ENCODE assay signal across 8 cellular contexts in genomic region chr3:129855454-129856419, GRCh38. TPM values are rescaled to one million over a fixed set of nuclear protein-coding genes. Genes with fewer than 3 reads are reported as not detected.
DNase-seq lines count a peak whose midpoint lies in the region; ATAC-seq and TF ChIP-seq lines count a peak whose summit lies in the region.

No MANE protein-coding gene starts in this region.

- peak; percentile 47 for DNase-seq in HS-5 (ENCODE audit: low read depth)
- no peak for DNase-seq in left ventricle myocardium inferior
- DNase-seq in NCI-H1092 (lab: John Stamatoyannopoulos, UW) = no peak
- no peak for DNase-seq in DMS153 treated with DMSO at 0.1 percent for 48 hours (lab: John Stamatoyannopoulos, UW; ENCODE audit: unreplicated experiment)

- no peak for TF ChIP-seq CTCF in left ventricle myocardium inferior (IDR thresholded peaks at IDR 0.05; ENCODE audit: borderline replicate concordance)

- H3K36me3 Mint-ChIP-seq in activated T-helper 17 cell treated with anti-CD3 and anti-CD28 coated beads, Interleukin-2, amount 50 U/mL, for 72 hours (ENCODE audit: low read depth) = peaks cover 47% of the 10 kb centered on the region

- no peak overlapping the region for H3K4me3 Mint-ChIP-seq in activated T-helper 17 cell treated with anti-CD3 and anti-CD28 coated beads, Interleukin-2, amount 50 U/mL, for 72 hours

- H3K36me3 ChIP-seq in left ventricle myocardium inferior = no peaks in the 10 kb centered on the region

- H3K9me3 ChIP-seq in left ventricle myocardium inferior (replicated peaks) = no peaks in the 10 kb centered on the region

- intact Hi-C loops in left ventricle myocardium inferior (cut with micrococcal nuclease) = no loop called here

- no peaks in the 10 kb centered on the region for H3K9me3 Mint-ChIP-seq in activated T-helper 17 cell treated with anti-CD3 and anti-CD28 coated beads, Interleukin-2, amount 50 U/mL, for 72 hours

- ATAC-seq in activated T-helper 17 cell treated with anti-CD3 and anti-CD28 coated beads, Interleukin-2, amount 50 U/mL, for 72 hours (replicated peaks) = peak; percentile 85
- ATAC-seq in HG02840 (IDR thresholded peaks at IDR 0.05; ENCODE audit: low FRiP score, unreplicated experiment) (no peak), GM18909 (IDR thresholded peaks at IDR 0.05; ENCODE audit: poor library complexity, unreplicated experiment) (no peak)

- H3K4me3 ChIP-seq in left ventricle myocardium inferior = no peak overlapping the region

- H3K27me3 ChIP-seq in left ventricle myocardium inferior (ENCODE audit: low read depth) = no peaks in the 10 kb centered on the region

- H3K27ac ChIP-seq in left ventricle myocardium inferior (replicated peaks) = peak overlapping the region; percentile 49
- peak overlapping the region; percentile 52 for H3K27ac ChIP-seq in temporal lobe (ENCODE audit: low read depth, low read length)

- H3K27ac Mint-ChIP-seq in activated T-helper 17 cell treated with anti-CD3 and anti-CD28 coated beads, Interleukin-2, amount 50 U/mL, for 72 hours = peak overlapping the region; percentile 41

- H3K4me1 ChIP-seq in left ventricle myocardium inferior = peaks cover 26% of the 10 kb centered on the region

- peaks cover 14% of the 10 kb centered on the region for H3K4me1 Mint-ChIP-seq in activated T-helper 17 cell treated with anti-CD3 and anti-CD28 coated beads, Interleukin-2, amount 50 U/mL, for 72 hours

- no peaks in the 10 kb centered on the region for H3K27me3 Mint-ChIP-seq in activated T-helper 17 cell treated with anti-CD3 and anti-CD28 coated beads, Interleukin-2, amount 50 U/mL, for 72 hours

RNA-seq across cellular contexts. Expression of gene TMCC1, which starts 37.8 kb away (rescaled TPM):
- total RNA-seq in activated T-helper 17 cell treated with anti-CD3 and anti-CD28 coated beads, Interleukin-2, amount 50 U/mL, for 72 hours = 10 to 100 TPM; 16.4 to 19.5 TPM
- total RNA-seq in left ventricle myocardium inferior (28.3 TPM), temporal lobe (53.8 TPM)
